7 cellular contexts compared by ENCODE assay signal in the genomic region with DNA sequence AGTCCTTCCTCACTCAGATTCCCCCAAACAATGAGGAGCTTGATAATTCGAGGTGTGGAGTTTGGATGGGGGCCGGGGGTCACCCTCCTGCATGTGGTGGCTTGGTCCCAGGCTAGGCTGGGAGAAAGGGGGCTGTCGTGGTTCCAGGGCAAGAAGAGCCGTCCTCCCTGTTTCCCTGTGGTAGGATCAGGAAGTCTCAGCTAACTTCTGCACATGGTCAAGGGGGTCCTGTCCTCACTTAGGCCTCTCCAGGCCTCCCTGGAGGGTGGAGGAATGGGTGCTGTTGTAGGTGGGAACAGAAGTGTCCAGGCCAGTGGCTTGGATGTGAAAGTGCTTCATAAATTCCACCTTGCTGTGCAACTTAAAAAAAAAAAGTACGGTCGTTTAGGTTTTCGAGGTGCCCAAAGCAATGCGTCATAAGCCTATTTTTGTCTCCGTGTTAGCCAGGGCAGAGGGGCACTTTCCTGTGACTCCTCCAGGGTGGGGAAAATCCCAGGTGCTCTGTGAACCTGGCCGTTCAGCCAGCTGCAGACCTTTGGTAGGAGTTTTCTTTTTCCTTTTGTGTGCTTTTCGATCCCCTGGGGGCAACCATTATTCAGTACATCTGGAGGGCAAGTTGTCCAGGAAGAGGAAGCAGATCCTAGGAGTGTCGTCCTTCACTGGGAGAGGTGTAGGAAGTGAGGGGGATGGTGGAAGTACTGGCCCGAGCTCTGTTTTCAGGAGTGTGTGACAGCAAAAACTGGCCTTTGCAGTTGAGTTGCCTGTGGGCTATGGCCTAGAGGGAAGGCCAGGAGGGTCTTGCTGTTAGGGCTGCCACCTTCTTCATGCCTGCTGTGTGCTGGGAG. TPM values are rescaled to one million over a fixed set of nuclear protein-coding genes. Genes with fewer than 3 reads are reported as not detected.
DNase-seq lines count a peak whose midpoint lies in the region; ATAC-seq, FAIRE-seq and TF ChIP-seq lines count a peak whose summit lies in the region.

No MANE protein-coding gene starts in this region.

- no peak for TF ChIP-seq RAD21 in GM12878 (IDR thresholded peaks at IDR 0.05; ENCODE audit: insufficient read depth, low read depth, low read length)

- H3K27me3 ChIP-seq in GM12878 (replicated peaks in 1 of 2; ENCODE audit: control insufficient read depth in 2 of 2, insufficient read depth in 2 of 2, low read length in 1 of 2) (no peaks in the 10 kb centered on the region), osteoblast (ENCODE audit: insufficient read depth, low read length) (no peaks in the 10 kb centered on the region)

- no peaks in the 10 kb centered on the region for H3K36me3 ChIP-seq in GM12878 (ENCODE audit: control insufficient read depth in 2 of 2, insufficient read depth in 2 of 2, low read length in 1 of 2)
- no peaks in the 10 kb centered on the region for H3K36me3 ChIP-seq in osteoblast (ENCODE audit: insufficient read depth, low read length)

- peak overlapping the region; percentile 84 for H3K4me2 ChIP-seq in GM12878 (ENCODE audit: control insufficient read depth, insufficient read depth)
- no peak overlapping the region for H3K4me2 ChIP-seq in osteoblast (ENCODE audit: insufficient read depth, low read length)

- intact Hi-C loops in GM12878 (cut with micrococcal nuclease; ENCODE audit: unreplicated experiment), result loop anchor here (10.0 kb wide), 1 partner anchor 934 kb away; a partner anchor contains a TSS

- H3K27ac Mint-ChIP-seq in nephron, result peak overlapping the region; percentile 77 to 87 (median 84)

- peak; percentile 61 to 82; a peak in 2 of 4 replicates for TF ChIP-seq EP300 in GM12878 (IDR thresholded peaks at IDR 0.05; ENCODE audit: borderline replicate concordance in 1 of 2, control insufficient read depth in 1 of 2, low read depth in 2 of 2, low read length in 2 of 2)

- H4K20me1 ChIP-seq in GM12878 (ENCODE audit: control insufficient read depth, insufficient read depth) (no peaks in the 10 kb centered on the region), osteoblast (ENCODE audit: insufficient read depth, low read length) (peaks cover 80% of the 10 kb centered on the region)

- H3K9me3 Mint-ChIP-seq in nephron, result no peaks in the 10 kb centered on the region

- no peaks in the 10 kb centered on the region for H3K27me3 Mint-ChIP-seq in nephron (ENCODE audit: low read depth)

- H3K9ac ChIP-seq in GM12878 (ENCODE audit: control insufficient read depth, insufficient read depth, low read length), result peak overlapping the region; percentile 76

- CTCF ChIA-PET in GM12878 (lab: Yijun Ruan, JAX), result interaction anchor here (0.7 to 2.4 kb wide), 3 partner anchors 12 to 50 kb away, joined by 3 to 7 read pairs (median 6); no protein-coding TSS in a partner anchor

- no peaks in the 10 kb centered on the region for H3K36me3 Mint-ChIP-seq in nephron (ENCODE audit: low read depth)

- SMC1A ChIA-PET in GM12878 (lab: Charles Lee; ENCODE audit: uncharacterized antibody, unreplicated experiment), result interaction anchor here (0.8 to 15.0 kb wide), 15 partner anchors 7 to 252 kb away, joined by 3 to 95 read pairs (median 4); a partner anchor contains a TSS

- FAIRE-seq in GM12878 (lab: Jason Lieb, UNC), result peak; percentile 7

- RAD21 ChIA-PET in GM12878 (lab: Charles Lee; ENCODE audit: unreplicated experiment), result interaction anchor here (1.0 to 8.9 kb wide), 7 partner anchors 9 to 49 kb away, joined by 3 to 89 read pairs (median 5); no protein-coding TSS in a partner anchor

- peaks cover 97% of the 10 kb centered on the region for H3K79me2 ChIP-seq in GM12878 (ENCODE audit: control insufficient read depth, insufficient read depth, low read length)
- H3K79me2 ChIP-seq in osteoblast (ENCODE audit: insufficient read depth, low read length), result peaks cover 97% of the 10 kb centered on the region

- peak overlapping the region; percentile 28 for H3K4me3 ChIP-seq in Jurkat, Clone E6-1 (ENCODE audit: low read length)
- peak overlapping the region; percentile 54 for H3K4me3 ChIP-seq in GM12878
- H3K4me3 ChIP-seq in osteoblast (ENCODE audit: insufficient read depth, low read length), result no peak overlapping the region

- TF ChIP-seq CTCF in GM13977 (IDR thresholded peaks at IDR 0.05; ENCODE audit: extremely low read depth, insufficient read depth, missing control alignments) (no peak), GM12878 (IDR thresholded peaks at IDR 0.05 in 2 of 3, conservative IDR thresholded peaks at IDR 0.05 in 1 of 3; ENCODE audit: control insufficient read depth in 2 of 3, extremely low read depth in 1 of 3, insufficient read depth in 1 of 3, low read depth in 3 of 3, low read length in 3 of 3) (no peak), nephron (IDR thresholded peaks at IDR 0.05; ENCODE audit: unreplicated experiment in 3 of 3) (no peak), osteoblast (IDR thresholded peaks at IDR 0.05; ENCODE audit: extremely low read depth, low read depth, low read length) (no peak)

- WGBS in GM12878 (ENCODE audit: insufficient coverage, insufficient replicate concordance, low lambda C conversion rate, missing lambda C conversion rate), result 24% methylated on average over 13 of the region's 13 CpGs

- peaks cover 81% of the 10 kb centered on the region for H3K4me1 Mint-ChIP-seq in nephron

- TF ChIP-seq POLR2A in GM12878 (IDR thresholded peaks at IDR 0.05; ENCODE audit: low read depth, low read length), result no peak

- H3K4me3 Mint-ChIP-seq in nephron, result peak overlapping the region in 1 of 3 experiments; percentile 17

- POLR2A ChIA-PET in GM12878 (lab: Charles Lee), result interaction anchor here (0.6 to 7.9 kb wide), 11 partner anchors 8 to 252 kb away, joined by 3 to 92 read pairs (median 6); a partner anchor contains a TSS

- BruUV-seq in GM12878 (replicated peaks; lab: Mats Ljungman, UMichigan), result no TSS peak

- ATAC-seq in GM21390 (IDR thresholded peaks at IDR 0.05; ENCODE audit: unreplicated experiment), result peak; percentile 12
- ATAC-seq in GM12878, result peak; percentile 54

- no peaks in the 10 kb centered on the region for H3K9me3 ChIP-seq in GM12878 (replicated peaks; ENCODE audit: control insufficient read depth, insufficient read depth, low read length)
- H3K9me3 ChIP-seq in osteoblast (ENCODE audit: low read depth, low read length), result no peaks in the 10 kb centered on the region

- H3K4me1 ChIP-seq in GM12878 (ENCODE audit: control insufficient read depth, insufficient read depth, low read length) (peaks cover 47% of the 10 kb centered on the region), osteoblast (ENCODE audit: insufficient read depth, low read length) (peaks cover 60% of the 10 kb centered on the region)

- DNase-seq in GM13977 (ENCODE audit: low spot score) (peak; percentile 49), GM12878 (ENCODE audit: low read depth, low spot score) (peak; percentile 78), GDM1 (lab: John Stamatoyannopoulos, UW) (no peak), osteoblast (ENCODE audit: insufficient read length, low spot score, missing footprints) (no peak)
- DNase-seq in Jurkat, Clone E6-1 (ENCODE audit: low read depth, low spot score), result no peak

- 0 out of 2 replicates have a peak overlapping the region, but pooled peaks have one; percentile 6 for H2AFZ ChIP-seq in GM12878 (ENCODE audit: control insufficient read depth, low read depth, low read length)
- H2AFZ ChIP-seq in osteoblast (ENCODE audit: low read length), result no peak overlapping the region

- H3K27ac ChIP-seq in GM12878 (ENCODE audit: control insufficient read depth, insufficient read depth) (peak overlapping the region; percentile 96), osteoblast (ENCODE audit: low read depth, low read length) (no peak overlapping the region)

- in situ Hi-C loops in GM13977 (cut with MboI; ENCODE audit: low pct_unique_long_range_greater_than_20kb, low sequenced_read_pairs, unreplicated experiment), result no loop called here
- in situ Hi-C loops in GM12878 (cut with MboI), result no loop called here

RNA-seq across cellular contexts. Expression of a gene that starts 9.6 kb away (rescaled TPM):
- 53.7 TPM for polyA plus RNA-seq in Jurkat, Clone E6-1 (2012; ENCODE audit: insufficient read depth, insufficient read length)
- 139 and 144 TPM in 2 replicates for total RNA-seq in GM12878 (2013; cell fraction: nucleolus; rRNA removed)
- 20.7 and 21.9 TPM in 2 replicates for total RNA-seq in GM12878 (2014; rRNA removed)
- 15.2 and 16.2 TPM in 2 replicates for total RNA-seq in GM12878 (2014; rRNA removed; fragmentation: Illumina TruSeq; extraction: Trizol)
- total RNA-seq in GM12878 (2021), result 36.6 and 40.1 TPM in 2 replicates
- 15.5 TPM for polyA plus RNA-seq in GM12878 (2011; ENCODE audit: low read depth)
- polyA plus RNA-seq in GM12878 (2011; rRNA removed), result 15.1 and 18.5 TPM in 2 replicates
- 14.1 and 21.9 TPM in 2 replicates for polyA plus RNA-seq in GM12878 (2011; cell fraction: cytosol; rRNA removed)
- polyA plus RNA-seq in GM12878 (2011; cell fraction: nucleus; rRNA removed), result 69.3 and 71.8 TPM in 2 replicates
- 20.5 and 26.8 TPM in 2 replicates for polyA plus RNA-seq in GM12878 (2012)
- polyA plus RNA-seq in GM12878 (2014; fragmentation: Illumina TruSeq; extraction: Trizol), result 27.0 and 29.2 TPM in 2 replicates
- 1 to 10 TPM in 1 of 2 experiments, under 1 TPM in 1; 1.00 to 1.5 TPM for polyA plus RNA-seq in GM12878 (2014; fragmentation: Nextera tagmentation; extraction: Ambion mirVana)
- polyA plus RNA-seq in GM12878 (2014; rRNA removed), result 17.3 and 20.1 TPM in 2 replicates
- 1 to 10 TPM; 4.2 to 5.1 TPM for polyA plus RNA-seq in GM12878 (2016; fragmentation: Nextera tagmentation; extraction: Ambion mirVana)
- 70.2 and 87.9 TPM in 2 replicates for polyA minus RNA-seq in GM12878 (2011; rRNA and poly(A)+ RNA removed)
- polyA minus RNA-seq in GM12878 (2011; cell fraction: cytosol; rRNA and poly(A)+ RNA removed), result 23.8 and 44.1 TPM in 2 replicates
- polyA minus RNA-seq in GM12878 (2011; cell fraction: nucleus; rRNA and poly(A)+ RNA removed), result 111 and 165 TPM in 2 replicates
- 174 and 177 TPM in 2 replicates for total RNA-seq in osteoblast

Comparison
In these comparisons a context has a peak if more than half of its experiments do, and no peak if none do; other contexts are left out.
1. DNase-seq: peak in GM13977 (single experiment) and GM12878 (single experiment); none in Jurkat, Clone E6-1 (single experiment), GDM1 (single experiment) and osteoblast (single experiment).